Comparison of ENCODE assay signal across 1 cellular context in genomic region chr14:105862581-105863239, GRCh38.
A peak's percentile ranks its signal among the peaks of the same experiment; 100 is the strongest.
TF ChIP-seq lines count a peak whose summit lies in the region.

No MANE protein-coding gene starts in this region.

TF ChIP-seq in GM12878, 131 proteins besides CTCF, POLR2A, EP300 and RAD21 (continued from another document):
- TF ChIP-seq MLLT1 (IDR thresholded peaks at IDR 0.05) (peak; percentile 91), ZBTB11 (CRISPR knock-in tag; IDR thresholded peaks at IDR 0.05) (0 out of 2 replicates have a peak, but pooled peaks have one; percentile 1), POLR2AphosphoS5 (IDR thresholded peaks at IDR 0.05; ENCODE audit: low read length) (peak; percentile 79), TCF3 (IDR thresholded peaks at IDR 0.05; ENCODE audit: borderline replicate concordance, insufficient read depth, low read depth, low read length) (0 out of 2 replicates have a peak, but pooled peaks have one; percentile 8), NR2C1 (IDR thresholded peaks at IDR 0.05) (no peak), WRNIP1 (IDR thresholded peaks at IDR 0.05; ENCODE audit: borderline replicate concordance, low read depth, low read length) (peak; percentile 87; the same call in 1 of the 2 replicates), LARP7 (IDR thresholded peaks at IDR 0.05) (peak; percentile 39; the same call in 1 of the 2 replicates), RB1 (IDR thresholded peaks at IDR 0.05; ENCODE audit: borderline replicate concordance) (no peak), HCFC1 (IDR thresholded peaks at IDR 0.05; ENCODE audit: low read length) (no peak), CBFB (IDR thresholded peaks at IDR 0.05; ENCODE audit: low read depth) (peak; percentile 34; the same call in 1 of the 2 replicates), EGR1 (IDR thresholded peaks at IDR 0.05; ENCODE audit: borderline replicate concordance in 1 of 2, low read depth in 2 of 2, low read length in 2 of 2) (0 out of 3 replicates have a peak, but pooled peaks of 1 of the 2 experiments have one; percentile 6), ZNF24 (IDR thresholded peaks at IDR 0.05) (no peak), BMI1 (IDR thresholded peaks at IDR 0.05; ENCODE audit: borderline replicate concordance) (peak; percentile 19; the same call in 1 of the 2 replicates), SREBF1 (IDR thresholded peaks at IDR 0.05; ENCODE audit: low read length) (no peak), CUX1 (IDR thresholded peaks at IDR 0.05; ENCODE audit: insufficient replicate concordance, low read depth, low read length) (no peak), IKZF1 (conservative IDR thresholded peaks at IDR 0.05) (peak; percentile 25; the same call in 1 of the 2 replicates)
